Comparison of ENCODE assay signal across 1 cellular context in the genomic region with DNA sequence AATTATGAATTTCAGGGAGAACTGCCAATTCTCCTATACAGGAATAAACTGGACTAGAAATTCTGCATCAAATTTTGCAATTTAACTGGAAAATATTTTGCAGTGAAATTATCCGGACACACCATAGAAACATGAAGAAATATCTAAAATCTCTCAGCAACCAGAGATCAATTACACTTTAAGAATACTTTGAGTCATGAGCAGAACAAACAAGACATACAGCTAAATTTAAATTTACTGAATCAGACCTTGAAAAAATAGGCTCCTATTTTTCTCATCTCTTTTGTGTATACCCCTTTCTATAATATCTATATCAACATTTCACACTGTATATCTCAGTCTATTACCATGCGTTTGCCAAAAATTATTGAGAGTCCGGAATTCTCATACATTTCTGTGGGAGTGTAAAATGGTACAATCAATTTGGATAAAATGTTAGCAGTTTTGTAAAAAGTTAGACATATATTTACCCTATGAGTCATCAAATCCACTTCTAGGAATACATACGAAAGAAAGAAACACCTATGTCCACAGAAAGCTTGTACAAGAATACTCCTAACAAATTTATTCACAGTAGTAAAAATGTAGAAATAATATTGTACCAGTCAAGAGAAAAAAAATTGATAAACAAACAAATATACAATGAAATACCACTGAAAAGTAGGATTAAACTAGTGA.
TF ChIP-seq lines count a peak whose summit lies in the region.

No MANE protein-coding gene starts in this region.

TF ChIP-seq in HCT116, 20 proteins besides CTCF, POLR2A, EP300 and RAD21 (continued from another document):
- TF ChIP-seq, protein P1, sequence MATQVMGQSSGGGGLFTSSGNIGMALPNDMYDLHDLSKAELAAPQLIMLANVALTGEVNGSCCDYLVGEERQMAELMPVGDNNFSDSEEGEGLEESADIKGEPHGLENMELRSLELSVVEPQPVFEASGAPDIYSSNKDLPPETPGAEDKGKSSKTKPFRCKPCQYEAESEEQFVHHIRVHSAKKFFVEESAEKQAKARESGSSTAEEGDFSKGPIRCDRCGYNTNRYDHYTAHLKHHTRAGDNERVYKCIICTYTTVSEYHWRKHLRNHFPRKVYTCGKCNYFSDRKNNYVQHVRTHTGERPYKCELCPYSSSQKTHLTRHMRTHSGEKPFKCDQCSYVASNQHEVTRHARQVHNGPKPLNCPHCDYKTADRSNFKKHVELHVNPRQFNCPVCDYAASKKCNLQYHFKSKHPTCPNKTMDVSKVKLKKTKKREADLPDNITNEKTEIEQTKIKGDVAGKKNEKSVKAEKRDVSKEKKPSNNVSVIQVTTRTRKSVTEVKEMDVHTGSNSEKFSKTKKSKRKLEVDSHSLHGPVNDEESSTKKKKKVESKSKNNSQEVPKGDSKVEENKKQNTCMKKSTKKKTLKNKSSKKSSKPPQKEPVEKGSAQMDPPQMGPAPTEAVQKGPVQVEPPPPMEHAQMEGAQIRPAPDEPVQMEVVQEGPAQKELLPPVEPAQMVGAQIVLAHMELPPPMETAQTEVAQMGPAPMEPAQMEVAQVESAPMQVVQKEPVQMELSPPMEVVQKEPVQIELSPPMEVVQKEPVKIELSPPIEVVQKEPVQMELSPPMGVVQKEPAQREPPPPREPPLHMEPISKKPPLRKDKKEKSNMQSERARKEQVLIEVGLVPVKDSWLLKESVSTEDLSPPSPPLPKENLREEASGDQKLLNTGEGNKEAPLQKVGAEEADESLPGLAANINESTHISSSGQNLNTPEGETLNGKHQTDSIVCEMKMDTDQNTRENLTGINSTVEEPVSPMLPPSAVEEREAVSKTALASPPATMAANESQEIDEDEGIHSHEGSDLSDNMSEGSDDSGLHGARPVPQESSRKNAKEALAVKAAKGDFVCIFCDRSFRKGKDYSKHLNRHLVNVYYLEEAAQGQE (IDR thresholded peaks at IDR 0.05; ENCODE audit: low read depth): no peak
- TF ChIP-seq POLR2AphosphoS5 (IDR thresholded peaks at IDR 0.05; ENCODE audit: low read depth, low read length): no peak
- no peak for TF ChIP-seq TCF7L2 (IDR thresholded peaks at IDR 0.05; ENCODE audit: borderline replicate concordance, extremely low read depth, insufficient read depth, insufficient read length)
- TF ChIP-seq, protein P2, sequence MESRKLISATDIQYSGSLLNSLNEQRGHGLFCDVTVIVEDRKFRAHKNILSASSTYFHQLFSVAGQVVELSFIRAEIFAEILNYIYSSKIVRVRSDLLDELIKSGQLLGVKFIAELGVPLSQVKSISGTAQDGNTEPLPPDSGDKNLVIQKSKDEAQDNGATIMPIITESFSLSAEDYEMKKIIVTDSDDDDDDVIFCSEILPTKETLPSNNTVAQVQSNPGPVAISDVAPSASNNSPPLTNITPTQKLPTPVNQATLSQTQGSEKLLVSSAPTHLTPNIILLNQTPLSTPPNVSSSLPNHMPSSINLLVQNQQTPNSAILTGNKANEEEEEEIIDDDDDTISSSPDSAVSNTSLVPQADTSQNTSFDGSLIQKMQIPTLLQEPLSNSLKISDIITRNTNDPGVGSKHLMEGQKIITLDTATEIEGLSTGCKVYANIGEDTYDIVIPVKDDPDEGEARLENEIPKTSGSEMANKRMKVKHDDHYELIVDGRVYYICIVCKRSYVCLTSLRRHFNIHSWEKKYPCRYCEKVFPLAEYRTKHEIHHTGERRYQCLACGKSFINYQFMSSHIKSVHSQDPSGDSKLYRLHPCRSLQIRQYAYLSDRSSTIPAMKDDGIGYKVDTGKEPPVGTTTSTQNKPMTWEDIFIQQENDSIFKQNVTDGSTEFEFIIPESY (IDR thresholded peaks at IDR 0.05; ENCODE audit: extremely low read depth, insufficient replicate concordance, low read length): no peak
TF ChIP-seq in HCT116: peak in this region for 0.
